Comparison of ENCODE assay signal across 1 cellular context in genomic region chr6:43059168-43060033, GRCh38.
TF ChIP-seq lines count a peak whose summit lies in the region.

KLC4 (plus strand) TSS chr6:43059631; CDS start chr6:43061336, 1,705 bp downstream.
MRPL2 (minus strand) TSS chr6:43059434; CDS start chr6:43059381, 53 bp downstream.

TF ChIP-seq in HepG2, 621 proteins besides CTCF, POLR2A, EP300 and RAD21 (continued from another document and continues in another):
- TF ChIP-seq PRDM15 (CRISPR knock-in tag; IDR thresholded peaks at IDR 0.05) (no peak), ZNF784 (CRISPR knock-in tag; IDR thresholded peaks at IDR 0.05; ENCODE audit: borderline replicate concordance) (0 out of 2 replicates have a peak, but pooled peaks have one; percentile 82), KDM4B (CRISPR knock-in tag; IDR thresholded peaks at IDR 0.05) (peak; percentile 27; the same call in 1 of the 2 replicates), ZNF569 (CRISPR knock-in tag; IDR thresholded peaks at IDR 0.05; ENCODE audit: borderline replicate concordance) (no peak), MLLT10 (CRISPR knock-in tag; IDR thresholded peaks at IDR 0.05) (no peak), ZNF740 (CRISPR knock-in tag; IDR thresholded peaks at IDR 0.05) (no peak), ZNF597 (CRISPR knock-in tag; IDR thresholded peaks at IDR 0.05) (no peak), ZNF530 (CRISPR knock-in tag; IDR thresholded peaks at IDR 0.05; ENCODE audit: low read depth) (no peak), TBL1XR1 (IDR thresholded peaks at IDR 0.05; ENCODE audit: borderline replicate concordance, low read length, partially characterized antibody) (no peak), GPBP1L1 (CRISPR knock-in tag; IDR thresholded peaks at IDR 0.05) (no peak), NR2C2 (CRISPR knock-in tag; IDR thresholded peaks at IDR 0.05; ENCODE audit: borderline replicate concordance) (peak; percentile 61), PAF1 (CRISPR knock-in tag; IDR thresholded peaks at IDR 0.05) (no peak), ZNF629 (CRISPR knock-in tag; conservative IDR thresholded peaks at IDR 0.05) (no peak), HNF4G (IDR thresholded peaks at IDR 0.05; ENCODE audit: borderline replicate concordance, low read depth, low read length) (peak; percentile 51; the same call in 1 of the 2 replicates), HNF4G (CRISPR knock-in tag; IDR thresholded peaks at IDR 0.05; ENCODE audit: borderline replicate concordance, low read depth) (no peak), ZNF430 (CRISPR knock-in tag; IDR thresholded peaks at IDR 0.05) (no peak; the same call in 1 of the 2 replicates), PLRG1 (conservative IDR thresholded peaks at IDR 0.05) (no peak), JDP2 (CRISPR knock-in tag; IDR thresholded peaks at IDR 0.05; ENCODE audit: borderline replicate concordance) (no peak), RCOR2 (CRISPR knock-in tag; IDR thresholded peaks at IDR 0.05) (no peak; the same call in 1 of the 2 replicates), NCOA1 (CRISPR knock-in tag; IDR thresholded peaks at IDR 0.05) (0 out of 2 replicates have a peak, but pooled peaks have one; percentile 32), ZNF512 (CRISPR knock-in tag; IDR thresholded peaks at IDR 0.05) (no peak), PHF21A (CRISPR knock-in tag; IDR thresholded peaks at IDR 0.05) (peak; percentile 19; the same call in 1 of the 2 replicates), AKNA (CRISPR knock-in tag; IDR thresholded peaks at IDR 0.05; ENCODE audit: borderline replicate concordance) (no peak), CEBPG (CRISPR knock-in tag; IDR thresholded peaks at IDR 0.05) (no peak), RBM39 (IDR thresholded peaks at IDR 0.05; ENCODE audit: low read depth, low read length, poor library complexity, severe bottlenecking) (no peak), SSRP1 (CRISPR knock-in tag; IDR thresholded peaks at IDR 0.05) (no peak), ZNF564 (CRISPR knock-in tag; IDR thresholded peaks at IDR 0.05) (no peak), TGIF2 (CRISPR knock-in tag; IDR thresholded peaks at IDR 0.05) (peak; percentile 72; the same call in 1 of the 2 replicates), PTBP1 (IDR thresholded peaks at IDR 0.05; ENCODE audit: low read depth, low read length, poor library complexity, severe bottlenecking) (no peak), SRY (CRISPR knock-in tag; IDR thresholded peaks at IDR 0.05) (peak; percentile 51; the same call in 1 of the 2 replicates), ZHX2 (IDR thresholded peaks at IDR 0.05; ENCODE audit: low read depth) (peak; percentile 98), ZHX2 (CRISPR knock-in tag; IDR thresholded peaks at IDR 0.05; ENCODE audit: borderline replicate concordance) (no peak), ARNT2 (CRISPR knock-in tag; IDR thresholded peaks at IDR 0.05; ENCODE audit: low read depth) (no peak; the same call in 1 of the 2 replicates), HDAC2 (CRISPR knock-in tag; IDR thresholded peaks at IDR 0.05) (peak; percentile 85), ETV5 (CRISPR knock-in tag; IDR thresholded peaks at IDR 0.05; ENCODE audit: borderline replicate concordance) (no peak), MNT (IDR thresholded peaks at IDR 0.05) (peak; percentile 77), MAZ (IDR thresholded peaks at IDR 0.05; ENCODE audit: borderline replicate concordance, low read depth, low read length) (no peak; the same call in 1 of the 2 replicates), MAZ (CRISPR knock-in tag; IDR thresholded peaks at IDR 0.05; ENCODE audit: low read depth) (peak; percentile 31; the same call in 1 of the 2 replicates)
